20 cellular contexts compared by ENCODE assay signal in the genomic region with DNA sequence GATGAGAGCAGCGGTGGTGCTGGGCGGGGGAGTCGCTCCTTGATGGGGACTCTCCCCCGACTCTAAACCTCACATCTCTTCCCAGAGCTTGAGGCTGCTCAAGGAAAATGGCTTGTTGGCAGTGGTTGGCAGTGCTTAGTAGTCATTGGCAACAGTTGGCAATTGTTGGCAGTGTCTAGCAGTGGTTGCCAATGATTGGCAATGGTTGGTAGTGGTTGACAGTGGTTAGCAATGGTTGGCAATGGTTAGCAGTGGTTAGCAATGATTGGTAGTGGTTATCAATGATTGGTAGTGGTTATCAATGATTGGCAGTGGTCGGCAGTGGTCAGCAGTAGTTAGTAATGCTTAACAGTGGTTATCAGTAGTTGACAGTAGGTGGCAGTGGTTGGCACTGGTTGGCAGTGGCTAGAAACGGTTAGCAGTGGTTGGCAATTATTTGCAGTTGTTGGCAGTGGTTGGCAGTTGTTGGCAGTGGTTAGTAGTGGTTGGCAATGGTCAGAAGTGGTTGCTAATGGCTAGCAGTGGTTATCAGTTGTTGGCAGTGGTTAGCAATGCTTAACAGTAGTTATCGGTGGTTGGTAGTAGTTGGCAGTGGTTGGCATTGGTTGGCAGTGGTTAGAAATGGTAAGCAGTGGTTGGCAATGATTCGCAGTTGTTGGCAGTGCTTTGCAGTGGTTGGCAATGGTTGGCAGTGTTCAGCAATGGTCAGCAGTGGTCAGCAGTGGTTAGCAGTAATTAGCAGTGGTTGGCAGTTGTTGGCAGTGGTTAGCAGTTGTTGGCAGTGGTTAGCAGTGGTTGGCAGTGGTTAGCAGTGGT.
A peak's percentile ranks its signal among the peaks of the same experiment; 100 is the strongest.
DNase-seq lines count a peak whose midpoint lies in the region; ATAC-seq, FAIRE-seq and TF ChIP-seq lines count a peak whose summit lies in the region.
"Had no signal": no experiment of that assay in that cellular context is flagged by ENCODE, and none has a peak within 500 bp of the region (broad histone marks: within the 10 kb centered on the region; RNA-seq: fewer than 3 reads in every experiment).

No MANE protein-coding gene starts in this region.

- no peak overlapping the region for H3K4me2 ChIP-seq in GM23338
- H3K4me2 ChIP-seq in keratinocyte (ENCODE audit: control insufficient read depth, extremely low read depth, insufficient read depth, low read depth, low read length), result no peak overlapping the region
- H3K4me2 ChIP-seq: hepatocyte had no signal

- TF ChIP-seq CTCF in AG09309 (IDR thresholded peaks at IDR 0.05; ENCODE audit: control insufficient read depth, insufficient read depth, low read depth, low read length, missing control alignments), result peak; percentile 11
- TF ChIP-seq CTCF in GM23338 (conservative IDR thresholded peaks at IDR 0.05; ENCODE audit: low read depth in 2 of 2), result peak; percentile 13 to 25; a peak in 1 of 4 replicates
- 0 out of 2 replicates have a peak, but pooled peaks have one; percentile 22 for TF ChIP-seq CTCF in VCaP (conservative IDR thresholded peaks at IDR 0.05)
- peak; percentile 38 to 74 (median 39) for TF ChIP-seq CTCF in keratinocyte (optimal IDR thresholded peaks at IDR 0.05 in 1 of 3, IDR thresholded peaks at IDR 0.05 in 1 of 3, conservative IDR thresholded peaks at IDR 0.05 in 1 of 3; ENCODE audit: extremely low read depth in 1 of 3, insufficient read depth in 2 of 3, low read length in 3 of 3)

- 74 to 84% (median 83%) methylated on average over 8 of the region's 8 CpGs for WGBS in small intestine, 3 donors

- H3K36me3 Mint-ChIP-seq in GM23338 (ENCODE audit: low read depth), result peaks cover 13% of the 10 kb centered on the region
- peaks cover 0 to 4% of the 10 kb centered on the region in 2 donors for H3K36me3 Mint-ChIP-seq in CD4-positive, alpha-beta memory T cell

- no peaks in the 10 kb centered on the region for H3K4me1 Mint-ChIP-seq in GM23338
- no peaks in the 10 kb centered on the region for H3K4me1 Mint-ChIP-seq in CD4-positive, alpha-beta memory T cell

- H4K20me1 ChIP-seq in GM23338 (replicated peaks; ENCODE audit: insufficient read depth) (no peaks in the 10 kb centered on the region), keratinocyte (ENCODE audit: control insufficient read depth, extremely low read depth, insufficient read depth, low read length) (no peaks in the 10 kb centered on the region)
- H4K20me1 ChIP-seq: BLaER1 had no signal

- H3K4me3 ChIP-seq in AG09309 (ENCODE audit: control insufficient read depth, low read depth, low read length) (no peak overlapping the region), GM23338 (no peak overlapping the region), keratinocyte (ENCODE audit: control insufficient read depth in 2 of 3, extremely low read depth in 1 of 3, insufficient read depth in 2 of 3, low read depth in 1 of 3, low read length in 3 of 3) (no peak overlapping the region), small intestine (ENCODE audit: low read depth in 1 of 2, low read length in 2 of 2) (no peak overlapping the region)
- no peak overlapping the region for H3K4me3 ChIP-seq in CD4-positive, alpha-beta memory T cell (ENCODE audit: low read length in 2 of 2)
- H3K4me3 ChIP-seq: BLaER1, hepatocyte had no signal

- peaks cover 39% of the 10 kb centered on the region for H3K9me3 Mint-ChIP-seq in GM23338
- H3K9me3 Mint-ChIP-seq in CD4-positive, alpha-beta memory T cell, result peaks cover 0 to 26% (median 15%) of the 10 kb centered on the region in 8 donors

- H3K9me3 ChIP-seq in keratinocyte (ENCODE audit: control insufficient read depth, low read depth, low read length), result no peaks in the 10 kb centered on the region
- H3K9me3 ChIP-seq in small intestine (ENCODE audit: control insufficient read depth, low read depth), result no peaks in the 10 kb centered on the region
- H3K9me3 ChIP-seq in CD4-positive, alpha-beta memory T cell (ENCODE audit: control insufficient read depth in 1 of 2, low read length in 2 of 2), result no peaks in the 10 kb centered on the region

- no peaks in the 10 kb centered on the region for H3K27me3 ChIP-seq in GM23338 (ENCODE audit: insufficient read depth)
- peaks cover 28% of the 10 kb centered on the region for H3K27me3 ChIP-seq in keratinocyte (ENCODE audit: control insufficient read depth, extremely low read depth, insufficient read depth, low read length)
- H3K27me3 ChIP-seq in small intestine (ENCODE audit: control insufficient read depth in 2 of 2, insufficient read depth in 2 of 2, low read length in 2 of 2), result no peaks in the 10 kb centered on the region
- no peaks in the 10 kb centered on the region for H3K27me3 ChIP-seq in CD4-positive, alpha-beta memory T cell (ENCODE audit: insufficient read depth, low read length)
- H3K27me3 ChIP-seq: BLaER1, hepatocyte had no signal

- no peaks in the 10 kb centered on the region for H3K9me1 ChIP-seq in keratinocyte (ENCODE audit: control insufficient read depth, extremely low read depth, insufficient read depth, low read length)

- H3K27me3 Mint-ChIP-seq in GM23338 (ENCODE audit: insufficient read depth, low read depth, poor library complexity), result peaks cover 10% of the 10 kb centered on the region
- H3K27me3 Mint-ChIP-seq in CD4-positive, alpha-beta memory T cell, result peaks cover 25 to 31% of the 10 kb centered on the region in 2 donors

- no peak overlapping the region for H3K27ac Mint-ChIP-seq in GM23338
- no peak overlapping the region for H3K27ac Mint-ChIP-seq in CD4-positive, alpha-beta memory T cell
- H3K27ac Mint-ChIP-seq: activated CD8-positive, alpha-beta T cell treated with anti-CD3 and anti-CD28 coated beads, Interleukin-2, amount 10 ng/mL, durations not matched to agents 7 days and 5 days; activated naive CD4-positive, alpha-beta T cell treated with anti-CD3 and anti-CD28 coated beads, Interleukin-2, amount 50 U/mL, for 72 hours; nephron progenitor cell had no signal

- H2AFZ ChIP-seq in GM23338, result no peak overlapping the region
- no peak overlapping the region for H2AFZ ChIP-seq in keratinocyte (ENCODE audit: control insufficient read depth, low read length)
- H2AFZ ChIP-seq: hepatocyte had no signal

- H3K79me2 ChIP-seq in GM23338 (replicated peaks; ENCODE audit: insufficient read depth) (no peaks in the 10 kb centered on the region), keratinocyte (ENCODE audit: control insufficient read depth, insufficient read depth, low read length) (no peaks in the 10 kb centered on the region)
- H3K79me2 ChIP-seq: hepatocyte had no signal

- POLR2A ChIA-PET in CD4-positive, alpha-beta memory T cell (lab: Charles Lee; ENCODE audit: partially characterized antibody), result no interaction called here

- DNase-seq in AG09309 (ENCODE audit: low read depth) (no peak), GM23338 (ENCODE audit: low spot score) (no peak), keratinocyte (ENCODE audit: low read depth, low spot score) (no peak), small intestine (no peak), HK-2 (ENCODE audit: unreplicated experiment) (no peak)
- DNase-seq in CD4-positive, alpha-beta memory T cell, result no peak
- DNase-seq: activated CD8-positive, alpha-beta T cell treated with anti-CD3 and anti-CD28 coated beads, Interleukin-2, amount 10 ng/mL, durations not matched to agents 7 days and 5 days; central memory CD4-positive, alpha-beta T cell; NCI-H1436 treated with DMSO at 0.1 percent for 48 hours; NCI-H524 treated with DMSO at 0.1 percent for 48 hours; nephron progenitor cell; Right ventricle myocardium superior; stimulated activated naive CD4-positive, alpha-beta T cell treated with Interleukin-2 at 50 U/mL for 16 hours; T1000 had no signal

- no peaks in the 10 kb centered on the region for H3F3A ChIP-seq in GM23338 (replicated peaks; ENCODE audit: low read depth)

- dilution Hi-C loops in keratinocyte (cut with MboI; ENCODE audit: extremely low pct_ligation_motif_present, low sequenced_read_pairs), result no loop called here

- no peak overlapping the region for H3K4me3 Mint-ChIP-seq in GM23338
- no peak overlapping the region for H3K4me3 Mint-ChIP-seq in CD4-positive, alpha-beta memory T cell
- H3K4me3 Mint-ChIP-seq: activated CD8-positive, alpha-beta T cell treated with anti-CD3 and anti-CD28 coated beads, Interleukin-2, amount 10 ng/mL, durations not matched to agents 7 days and 5 days; nephron progenitor cell had no signal

- H3K4me1 ChIP-seq in GM23338 (ENCODE audit: insufficient read depth), result no peaks in the 10 kb centered on the region
- no peaks in the 10 kb centered on the region for H3K4me1 ChIP-seq in keratinocyte (ENCODE audit: control insufficient read depth, extremely low read depth, insufficient read depth, low read length)
- no peaks in the 10 kb centered on the region for H3K4me1 ChIP-seq in small intestine (ENCODE audit: control insufficient read depth in 2 of 2, insufficient read depth in 1 of 2, low read depth in 1 of 2, low read length in 1 of 2)
- H3K4me1 ChIP-seq in CD4-positive, alpha-beta memory T cell (ENCODE audit: insufficient read depth, low read length), result no peaks in the 10 kb centered on the region

- H3K36me3 ChIP-seq in GM23338 (ENCODE audit: insufficient read depth) (no peaks in the 10 kb centered on the region), keratinocyte (ENCODE audit: control insufficient read depth in 2 of 2, extremely low read depth in 1 of 2, insufficient read depth in 2 of 2, low read length in 2 of 2) (no peaks in the 10 kb centered on the region), small intestine (ENCODE audit: control insufficient read depth in 2 of 2, insufficient read depth in 2 of 2, low read length in 2 of 2) (no peaks in the 10 kb centered on the region)
- no peaks in the 10 kb centered on the region for H3K36me3 ChIP-seq in CD4-positive, alpha-beta memory T cell (ENCODE audit: insufficient read depth, low read length)
- H3K36me3 ChIP-seq: BLaER1 had no signal

- intact Hi-C loops in CD4-positive, alpha-beta memory T cell (cut with micrococcal nuclease), result no loop called here

- H3K9ac ChIP-seq in keratinocyte (ENCODE audit: control insufficient read depth, extremely low read depth, insufficient read depth, low read length), result no peak overlapping the region
- H3K9ac ChIP-seq: BLaER1 had no signal

- H3K27ac ChIP-seq in GM23338 (ENCODE audit: low read depth) (no peak overlapping the region), VCaP (no peak overlapping the region), keratinocyte (ENCODE audit: control insufficient read depth, insufficient read depth, low read length) (no peak overlapping the region), small intestine (ENCODE audit: low read depth in 1 of 2, low read length in 1 of 2) (no peak overlapping the region)
- H3K27ac ChIP-seq in CD4-positive, alpha-beta memory T cell (ENCODE audit: low read depth, low read length), result no peak overlapping the region
- H3K27ac ChIP-seq: hepatocyte had no signal

- CTCF ChIA-PET in CD4-positive, alpha-beta memory T cell (lab: Charles Lee; ENCODE audit: partially characterized antibody), result no interaction called here

- H3K9me2 ChIP-seq in GM23338 (ENCODE audit: insufficient read depth), result no peaks in the 10 kb centered on the region

- ATAC-seq in GM23338 (no peak), GM18858 (IDR thresholded peaks at IDR 0.05; ENCODE audit: unreplicated experiment) (no peak)
- ATAC-seq: activated CD8-positive, alpha-beta T cell treated with anti-CD3 and anti-CD28 coated beads, Interleukin-2, amount 10 ng/mL, durations not matched to agents 7 days and 5 days; activated naive CD4-positive, alpha-beta T cell treated with anti-CD3 and anti-CD28 coated beads, Interleukin-2, amount 50 U/mL, for 72 hours; sciatic nerve had no signal

- FAIRE-seq in keratinocyte (lab: Jason Lieb, UNC) (peak; percentile 26), small intestine (lab: Jason Lieb, UNC) (no peak)
